Comparison of ENCODE assay signal across 1 cellular context in the genomic region with DNA sequence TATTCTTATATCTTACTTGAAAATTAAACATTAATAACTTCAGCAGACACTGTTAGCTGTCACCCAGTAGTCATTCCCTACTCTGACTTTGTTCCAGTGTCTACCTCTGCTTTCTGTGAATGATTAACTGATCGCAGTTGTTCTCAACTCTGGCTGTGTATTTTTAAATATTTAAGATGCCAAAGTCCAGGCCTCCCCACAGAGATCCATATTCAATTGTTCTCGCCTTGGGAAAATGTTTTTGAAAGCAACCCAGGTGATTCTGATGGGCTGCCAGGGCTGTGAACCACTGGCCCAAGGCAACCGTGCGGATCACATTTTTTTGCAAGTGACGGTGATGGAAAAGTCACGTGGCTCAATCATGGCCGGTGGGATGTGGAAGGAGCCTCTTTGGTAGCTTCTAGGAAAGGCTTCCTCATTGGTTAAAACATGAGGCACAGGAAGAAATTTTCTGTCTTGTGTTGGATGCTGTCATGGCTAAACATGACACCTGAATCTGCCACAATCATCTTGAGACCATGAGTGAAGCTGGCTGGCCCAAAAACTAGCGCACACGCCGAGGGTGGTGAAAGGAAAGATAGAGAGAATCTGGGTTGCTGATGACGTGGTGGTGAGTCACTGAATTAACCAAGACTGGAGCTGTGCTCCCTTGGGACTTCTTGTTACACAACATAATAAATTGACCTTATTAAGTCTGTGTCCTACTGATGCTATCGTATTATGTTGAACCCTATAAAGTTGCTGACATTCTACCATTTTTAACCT.
TF ChIP-seq lines count a peak whose summit lies in the region.

No MANE protein-coding gene starts in this region.

TF ChIP-seq in HepG2, 621 proteins besides CTCF, POLR2A, EP300 and RAD21 (continued from another document and continues in another):
- TF ChIP-seq, protein P1, sequence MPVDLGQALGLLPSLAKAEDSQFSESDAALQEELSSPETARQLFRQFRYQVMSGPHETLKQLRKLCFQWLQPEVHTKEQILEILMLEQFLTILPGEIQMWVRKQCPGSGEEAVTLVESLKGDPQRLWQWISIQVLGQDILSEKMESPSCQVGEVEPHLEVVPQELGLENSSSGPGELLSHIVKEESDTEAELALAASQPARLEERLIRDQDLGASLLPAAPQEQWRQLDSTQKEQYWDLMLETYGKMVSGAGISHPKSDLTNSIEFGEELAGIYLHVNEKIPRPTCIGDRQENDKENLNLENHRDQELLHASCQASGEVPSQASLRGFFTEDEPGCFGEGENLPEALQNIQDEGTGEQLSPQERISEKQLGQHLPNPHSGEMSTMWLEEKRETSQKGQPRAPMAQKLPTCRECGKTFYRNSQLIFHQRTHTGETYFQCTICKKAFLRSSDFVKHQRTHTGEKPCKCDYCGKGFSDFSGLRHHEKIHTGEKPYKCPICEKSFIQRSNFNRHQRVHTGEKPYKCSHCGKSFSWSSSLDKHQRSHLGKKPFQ (CRISPR knock-in tag; IDR thresholded peaks at IDR 0.05; ENCODE audit: insufficient replicate concordance): no peak
- TF ChIP-seq TBL1XR1 (IDR thresholded peaks at IDR 0.05; ENCODE audit: borderline replicate concordance, low read length, partially characterized antibody): no peak
- TF ChIP-seq THAP11 (CRISPR knock-in tag; IDR thresholded peaks at IDR 0.05): peak; percentile 59; the same call in 1 of the 2 replicates
- 0 out of 2 replicates have a peak, but pooled peaks have one; percentile 22 for TF ChIP-seq NR2C2 (CRISPR knock-in tag; IDR thresholded peaks at IDR 0.05; ENCODE audit: borderline replicate concordance)
- no peak for TF ChIP-seq ZFP41 (CRISPR knock-in tag; IDR thresholded peaks at IDR 0.05; ENCODE audit: borderline replicate concordance)
- no peak for TF ChIP-seq ZNF776 (CRISPR knock-in tag; IDR thresholded peaks at IDR 0.05)
- no peak for TF ChIP-seq KAT7 (CRISPR knock-in tag; IDR thresholded peaks at IDR 0.05; ENCODE audit: borderline replicate concordance)
- TF ChIP-seq ZKSCAN8 (CRISPR knock-in tag; IDR thresholded peaks at IDR 0.05; ENCODE audit: borderline replicate concordance): 0 out of 2 replicates have a peak, but pooled peaks have one; percentile 20
- TF ChIP-seq, protein P2, sequence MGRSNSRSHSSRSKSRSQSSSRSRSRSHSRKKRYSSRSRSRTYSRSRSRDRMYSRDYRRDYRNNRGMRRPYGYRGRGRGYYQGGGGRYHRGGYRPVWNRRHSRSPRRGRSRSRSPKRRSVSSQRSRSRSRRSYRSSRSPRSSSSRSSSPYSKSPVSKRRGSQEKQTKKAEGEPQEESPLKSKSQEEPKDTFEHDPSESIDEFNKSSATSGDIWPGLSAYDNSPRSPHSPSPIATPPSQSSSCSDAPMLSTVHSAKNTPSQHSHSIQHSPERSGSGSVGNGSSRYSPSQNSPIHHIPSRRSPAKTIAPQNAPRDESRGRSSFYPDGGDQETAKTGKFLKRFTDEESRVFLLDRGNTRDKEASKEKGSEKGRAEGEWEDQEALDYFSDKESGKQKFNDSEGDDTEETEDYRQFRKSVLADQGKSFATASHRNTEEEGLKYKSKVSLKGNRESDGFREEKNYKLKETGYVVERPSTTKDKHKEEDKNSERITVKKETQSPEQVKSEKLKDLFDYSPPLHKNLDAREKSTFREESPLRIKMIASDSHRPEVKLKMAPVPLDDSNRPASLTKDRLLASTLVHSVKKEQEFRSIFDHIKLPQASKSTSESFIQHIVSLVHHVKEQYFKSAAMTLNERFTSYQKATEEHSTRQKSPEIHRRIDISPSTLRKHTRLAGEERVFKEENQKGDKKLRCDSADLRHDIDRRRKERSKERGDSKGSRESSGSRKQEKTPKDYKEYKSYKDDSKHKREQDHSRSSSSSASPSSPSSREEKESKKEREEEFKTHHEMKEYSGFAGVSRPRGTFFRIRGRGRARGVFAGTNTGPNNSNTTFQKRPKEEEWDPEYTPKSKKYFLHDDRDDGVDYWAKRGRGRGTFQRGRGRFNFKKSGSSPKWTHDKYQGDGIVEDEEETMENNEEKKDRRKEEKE (IDR thresholded peaks at IDR 0.05): no peak
- no peak for TF ChIP-seq RELA (CRISPR knock-in tag; IDR thresholded peaks at IDR 0.05)
- TF ChIP-seq ZNF530 (CRISPR knock-in tag; IDR thresholded peaks at IDR 0.05; ENCODE audit: low read depth): no peak
- TF ChIP-seq REL (CRISPR knock-in tag; conservative IDR thresholded peaks at IDR 0.05): no peak
- TF ChIP-seq, protein P3, sequence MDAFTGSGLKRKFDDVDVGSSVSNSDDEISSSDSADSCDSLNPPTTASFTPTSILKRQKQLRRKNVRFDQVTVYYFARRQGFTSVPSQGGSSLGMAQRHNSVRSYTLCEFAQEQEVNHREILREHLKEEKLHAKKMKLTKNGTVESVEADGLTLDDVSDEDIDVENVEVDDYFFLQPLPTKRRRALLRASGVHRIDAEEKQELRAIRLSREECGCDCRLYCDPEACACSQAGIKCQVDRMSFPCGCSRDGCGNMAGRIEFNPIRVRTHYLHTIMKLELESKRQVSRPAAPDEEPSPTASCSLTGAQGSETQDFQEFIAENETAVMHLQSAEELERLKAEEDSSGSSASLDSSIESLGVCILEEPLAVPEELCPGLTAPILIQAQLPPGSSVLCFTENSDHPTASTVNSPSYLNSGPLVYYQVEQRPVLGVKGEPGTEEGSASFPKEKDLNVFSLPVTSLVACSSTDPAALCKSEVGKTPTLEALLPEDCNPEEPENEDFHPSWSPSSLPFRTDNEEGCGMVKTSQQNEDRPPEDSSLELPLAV (CRISPR knock-in tag; conservative IDR thresholded peaks at IDR 0.05; ENCODE audit: low read depth): no peak
- peak; percentile 38; the same call in 1 of the 2 replicates for TF ChIP-seq ZNF335 (CRISPR knock-in tag; IDR thresholded peaks at IDR 0.05)
- TF ChIP-seq, protein P4, sequence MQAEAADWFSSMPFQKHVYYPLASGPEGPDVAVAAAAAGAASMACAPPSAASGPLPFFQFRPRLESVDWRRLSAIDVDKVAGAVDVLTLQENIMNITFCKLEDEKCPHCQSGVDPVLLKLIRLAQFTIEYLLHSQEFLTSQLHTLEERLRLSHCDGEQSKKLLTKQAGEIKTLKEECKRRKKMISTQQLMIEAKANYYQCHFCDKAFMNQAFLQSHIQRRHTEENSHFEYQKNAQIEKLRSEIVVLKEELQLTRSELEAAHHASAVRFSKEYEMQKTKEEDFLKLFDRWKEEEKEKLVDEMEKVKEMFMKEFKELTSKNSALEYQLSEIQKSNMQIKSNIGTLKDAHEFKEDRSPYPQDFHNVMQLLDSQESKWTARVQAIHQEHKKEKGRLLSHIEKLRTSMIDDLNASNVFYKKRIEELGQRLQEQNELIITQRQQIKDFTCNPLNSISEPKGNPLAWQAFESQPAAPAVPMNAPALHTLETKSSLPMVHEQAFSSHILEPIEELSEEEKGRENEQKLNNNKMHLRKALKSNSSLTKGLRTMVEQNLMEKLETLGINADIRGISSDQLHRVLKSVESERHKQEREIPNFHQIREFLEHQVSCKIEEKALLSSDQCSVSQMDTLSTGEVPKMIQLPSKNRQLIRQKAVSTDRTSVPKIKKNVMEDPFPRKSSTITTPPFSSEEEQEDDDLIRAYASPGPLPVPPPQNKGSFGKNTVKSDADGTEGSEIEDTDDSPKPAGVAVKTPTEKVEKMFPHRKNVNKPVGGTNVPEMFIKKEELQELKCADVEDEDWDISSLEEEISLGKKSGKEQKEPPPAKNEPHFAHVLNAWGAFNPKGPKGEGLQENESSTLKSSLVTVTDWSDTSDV (CRISPR knock-in tag; IDR thresholded peaks at IDR 0.05): no peak
- peak; percentile 76 for TF ChIP-seq ZNF501 (CRISPR knock-in tag; IDR thresholded peaks at IDR 0.05)
- no peak for TF ChIP-seq IKZF4 (CRISPR knock-in tag; IDR thresholded peaks at IDR 0.05; ENCODE audit: borderline replicate concordance, low read depth, not compliant biosample characterization)
- TF ChIP-seq AGO2 (optimal IDR thresholded peaks at IDR 0.05; ENCODE audit: low read depth, low read length): no peak
- no peak for TF ChIP-seq KLF13 (CRISPR knock-in tag; IDR thresholded peaks at IDR 0.05)
- TF ChIP-seq, protein P5, sequence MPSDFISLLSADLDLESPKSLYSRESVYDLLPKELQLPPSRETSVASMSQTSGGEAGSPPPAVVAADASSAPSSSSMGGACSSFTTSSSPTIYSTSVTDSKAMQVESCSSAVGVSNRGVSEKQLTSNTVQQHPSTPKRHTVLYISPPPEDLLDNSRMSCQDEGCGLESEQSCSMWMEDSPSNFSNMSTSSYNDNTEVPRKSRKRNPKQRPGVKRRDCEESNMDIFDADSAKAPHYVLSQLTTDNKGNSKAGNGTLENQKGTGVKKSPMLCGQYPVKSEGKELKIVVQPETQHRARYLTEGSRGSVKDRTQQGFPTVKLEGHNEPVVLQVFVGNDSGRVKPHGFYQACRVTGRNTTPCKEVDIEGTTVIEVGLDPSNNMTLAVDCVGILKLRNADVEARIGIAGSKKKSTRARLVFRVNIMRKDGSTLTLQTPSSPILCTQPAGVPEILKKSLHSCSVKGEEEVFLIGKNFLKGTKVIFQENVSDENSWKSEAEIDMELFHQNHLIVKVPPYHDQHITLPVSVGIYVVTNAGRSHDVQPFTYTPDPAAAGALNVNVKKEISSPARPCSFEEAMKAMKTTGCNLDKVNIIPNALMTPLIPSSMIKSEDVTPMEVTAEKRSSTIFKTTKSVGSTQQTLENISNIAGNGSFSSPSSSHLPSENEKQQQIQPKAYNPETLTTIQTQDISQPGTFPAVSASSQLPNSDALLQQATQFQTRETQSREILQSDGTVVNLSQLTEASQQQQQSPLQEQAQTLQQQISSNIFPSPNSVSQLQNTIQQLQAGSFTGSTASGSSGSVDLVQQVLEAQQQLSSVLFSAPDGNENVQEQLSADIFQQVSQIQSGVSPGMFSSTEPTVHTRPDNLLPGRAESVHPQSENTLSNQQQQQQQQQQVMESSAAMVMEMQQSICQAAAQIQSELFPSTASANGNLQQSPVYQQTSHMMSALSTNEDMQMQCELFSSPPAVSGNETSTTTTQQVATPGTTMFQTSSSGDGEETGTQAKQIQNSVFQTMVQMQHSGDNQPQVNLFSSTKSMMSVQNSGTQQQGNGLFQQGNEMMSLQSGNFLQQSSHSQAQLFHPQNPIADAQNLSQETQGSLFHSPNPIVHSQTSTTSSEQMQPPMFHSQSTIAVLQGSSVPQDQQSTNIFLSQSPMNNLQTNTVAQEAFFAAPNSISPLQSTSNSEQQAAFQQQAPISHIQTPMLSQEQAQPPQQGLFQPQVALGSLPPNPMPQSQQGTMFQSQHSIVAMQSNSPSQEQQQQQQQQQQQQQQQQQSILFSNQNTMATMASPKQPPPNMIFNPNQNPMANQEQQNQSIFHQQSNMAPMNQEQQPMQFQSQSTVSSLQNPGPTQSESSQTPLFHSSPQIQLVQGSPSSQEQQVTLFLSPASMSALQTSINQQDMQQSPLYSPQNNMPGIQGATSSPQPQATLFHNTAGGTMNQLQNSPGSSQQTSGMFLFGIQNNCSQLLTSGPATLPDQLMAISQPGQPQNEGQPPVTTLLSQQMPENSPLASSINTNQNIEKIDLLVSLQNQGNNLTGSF (CRISPR knock-in tag; IDR thresholded peaks at IDR 0.05): no peak
- no peak for TF ChIP-seq ZNF331 (CRISPR knock-in tag; IDR thresholded peaks at IDR 0.05)
- no peak for TF ChIP-seq ZKSCAN5 (CRISPR knock-in tag; IDR thresholded peaks at IDR 0.05)
- TF ChIP-seq, protein P6, sequence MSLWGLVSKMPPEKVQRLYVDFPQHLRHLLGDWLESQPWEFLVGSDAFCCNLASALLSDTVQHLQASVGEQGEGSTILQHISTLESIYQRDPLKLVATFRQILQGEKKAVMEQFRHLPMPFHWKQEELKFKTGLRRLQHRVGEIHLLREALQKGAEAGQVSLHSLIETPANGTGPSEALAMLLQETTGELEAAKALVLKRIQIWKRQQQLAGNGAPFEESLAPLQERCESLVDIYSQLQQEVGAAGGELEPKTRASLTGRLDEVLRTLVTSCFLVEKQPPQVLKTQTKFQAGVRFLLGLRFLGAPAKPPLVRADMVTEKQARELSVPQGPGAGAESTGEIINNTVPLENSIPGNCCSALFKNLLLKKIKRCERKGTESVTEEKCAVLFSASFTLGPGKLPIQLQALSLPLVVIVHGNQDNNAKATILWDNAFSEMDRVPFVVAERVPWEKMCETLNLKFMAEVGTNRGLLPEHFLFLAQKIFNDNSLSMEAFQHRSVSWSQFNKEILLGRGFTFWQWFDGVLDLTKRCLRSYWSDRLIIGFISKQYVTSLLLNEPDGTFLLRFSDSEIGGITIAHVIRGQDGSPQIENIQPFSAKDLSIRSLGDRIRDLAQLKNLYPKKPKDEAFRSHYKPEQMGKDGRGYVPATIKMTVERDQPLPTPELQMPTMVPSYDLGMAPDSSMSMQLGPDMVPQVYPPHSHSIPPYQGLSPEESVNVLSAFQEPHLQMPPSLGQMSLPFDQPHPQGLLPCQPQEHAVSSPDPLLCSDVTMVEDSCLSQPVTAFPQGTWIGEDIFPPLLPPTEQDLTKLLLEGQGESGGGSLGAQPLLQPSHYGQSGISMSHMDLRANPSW (CRISPR knock-in tag; IDR thresholded peaks at IDR 0.05; ENCODE audit: borderline replicate concordance): no peak
- TF ChIP-seq, protein P7, sequence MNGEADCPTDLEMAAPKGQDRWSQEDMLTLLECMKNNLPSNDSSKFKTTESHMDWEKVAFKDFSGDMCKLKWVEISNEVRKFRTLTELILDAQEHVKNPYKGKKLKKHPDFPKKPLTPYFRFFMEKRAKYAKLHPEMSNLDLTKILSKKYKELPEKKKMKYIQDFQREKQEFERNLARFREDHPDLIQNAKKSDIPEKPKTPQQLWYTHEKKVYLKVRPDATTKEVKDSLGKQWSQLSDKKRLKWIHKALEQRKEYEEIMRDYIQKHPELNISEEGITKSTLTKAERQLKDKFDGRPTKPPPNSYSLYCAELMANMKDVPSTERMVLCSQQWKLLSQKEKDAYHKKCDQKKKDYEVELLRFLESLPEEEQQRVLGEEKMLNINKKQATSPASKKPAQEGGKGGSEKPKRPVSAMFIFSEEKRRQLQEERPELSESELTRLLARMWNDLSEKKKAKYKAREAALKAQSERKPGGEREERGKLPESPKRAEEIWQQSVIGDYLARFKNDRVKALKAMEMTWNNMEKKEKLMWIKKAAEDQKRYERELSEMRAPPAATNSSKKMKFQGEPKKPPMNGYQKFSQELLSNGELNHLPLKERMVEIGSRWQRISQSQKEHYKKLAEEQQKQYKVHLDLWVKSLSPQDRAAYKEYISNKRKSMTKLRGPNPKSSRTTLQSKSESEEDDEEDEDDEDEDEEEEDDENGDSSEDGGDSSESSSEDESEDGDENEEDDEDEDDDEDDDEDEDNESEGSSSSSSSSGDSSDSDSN (CRISPR knock-in tag; IDR thresholded peaks at IDR 0.05): no peak
- peak; percentile 92 for TF ChIP-seq FOSL2 (CRISPR knock-in tag; IDR thresholded peaks at IDR 0.05)
- TF ChIP-seq MAZ (IDR thresholded peaks at IDR 0.05; ENCODE audit: borderline replicate concordance, low read depth, low read length): no peak
- no peak for TF ChIP-seq MAZ (CRISPR knock-in tag; IDR thresholded peaks at IDR 0.05; ENCODE audit: low read depth)
- TF ChIP-seq ZNF264 (CRISPR knock-in tag; IDR thresholded peaks at IDR 0.05): 0 out of 2 replicates have a peak, but pooled peaks have one; percentile 29
- TF ChIP-seq ZNF556 (CRISPR knock-in tag; IDR thresholded peaks at IDR 0.05; ENCODE audit: borderline replicate concordance): peak; percentile 66; the same call in 1 of the 2 replicates
